In genomic region chr2:238685327-238685709, GRCh38 we compare ENCODE assay signal across 24 cellular contexts.
DNase-seq lines count a peak whose midpoint lies in the region; ATAC-seq, FAIRE-seq and TF ChIP-seq lines count a peak whose summit lies in the region.
"Had no signal": no experiment of that assay in that cellular context is flagged by ENCODE, and none has a peak within 500 bp of the region (broad histone marks: within the 10 kb centered on the region; RNA-seq: fewer than 3 reads in every experiment).

No MANE protein-coding gene starts in this region.

- TF ChIP-seq CTCF in IMR-90 (conservative IDR thresholded peaks at IDR 0.05; ENCODE audit: low read depth, low read length) = no peak
- no peak for TF ChIP-seq CTCF in astrocyte (IDR thresholded peaks at IDR 0.05; ENCODE audit: insufficient read depth, low read depth, low read length)
- no peak for TF ChIP-seq CTCF in keratinocyte (optimal IDR thresholded peaks at IDR 0.05 in 1 of 3, IDR thresholded peaks at IDR 0.05 in 1 of 3, conservative IDR thresholded peaks at IDR 0.05 in 1 of 3; ENCODE audit: extremely low read depth in 1 of 3, insufficient read depth in 2 of 3, low read length in 3 of 3)
- no peak for TF ChIP-seq CTCF in tibial artery (IDR thresholded peaks at IDR 0.05)

- H3K27me3 ChIP-seq in IMR-90 (ENCODE audit: control insufficient read depth, insufficient read depth, low read length) = no peaks in the 10 kb centered on the region
- H3K27me3 ChIP-seq in astrocyte (ENCODE audit: insufficient read depth, low read length) = no peaks in the 10 kb centered on the region
- peaks cover 6% of the 10 kb centered on the region for H3K27me3 ChIP-seq in keratinocyte (ENCODE audit: control insufficient read depth, extremely low read depth, insufficient read depth, low read length)
- no peaks in the 10 kb centered on the region for H3K27me3 ChIP-seq in tibial artery
- H3K27me3 ChIP-seq: pancreas, right atrium auricular region had no signal

- BruUV-seq in IMR-90 (replicated peaks; lab: Mats Ljungman, UMichigan) = no TSS peak

- dilution Hi-C loops in IMR-90 (cut with HindIII; ENCODE audit: low sequenced_read_pairs, unreplicated experiment) (no loop called here), keratinocyte (cut with MboI; ENCODE audit: extremely low pct_ligation_motif_present, low sequenced_read_pairs) (no loop called here)

- DNase-seq in IMR-90 (no peak), astrocyte (ENCODE audit: low read depth) (no peak), keratinocyte (ENCODE audit: low read depth, low spot score) (no peak), tibial artery (peak in 1 of 2 donors; percentile 44), NCI-H82 treated with DMSO at 0.1 percent for 48 hours (lab: John Stamatoyannopoulos, UW; ENCODE audit: unreplicated experiment) (no peak), activated gamma-delta T cell treated with Interleukin-2 at 50 U/mL for 16 hours (no peak), HT-29 (ENCODE audit: low spot score) (no peak)
- DNase-seq: activated naive CD8-positive, alpha-beta T cell treated with anti-CD3 and anti-CD28 coated beads, Interleukin-2, amount 10 ng/mL, durations not matched to agents 7 days and 5 days; AML-193; CD4-positive, alpha-beta memory T cell; midbrain; natural killer cell; NCI-H524 treated with DMSO at 0.1 percent for 48 hours; pancreas; stimulated activated CD4-positive, alpha-beta T cell treated with anti-CD3 and anti-CD28 coated beads, Interleukin-12 subunit alpha, Interleukin-12 subunit beta, amount 100 ng/mL, for 4 hours; stimulated activated CD4-positive, alpha-beta T cell treated with anti-CD3 and anti-CD28 coated beads, Interleukin-4, amount 100 ng/mL, for 24 hours; stimulated activated naive CD4-positive, alpha-beta T cell had no signal

- peak overlapping the region; percentile 29; the same call in 1 of the 2 replicates for H3K4me2 ChIP-seq in IMR-90 (ENCODE audit: low read depth, low read length)
- no peak overlapping the region for H3K4me2 ChIP-seq in astrocyte (ENCODE audit: low read length)
- no peak overlapping the region for H3K4me2 ChIP-seq in keratinocyte (ENCODE audit: control insufficient read depth, extremely low read depth, insufficient read depth, low read depth, low read length)

- H3K9ac ChIP-seq in IMR-90 (ENCODE audit: low read depth, low read length) = no peak overlapping the region
- H3K9ac ChIP-seq in astrocyte (ENCODE audit: low read length) = peak overlapping the region; percentile 36
- peak overlapping the region; percentile 26 for H3K9ac ChIP-seq in keratinocyte (ENCODE audit: control insufficient read depth, extremely low read depth, insufficient read depth, low read length)

- no peak overlapping the region for H3K4me3 Mint-ChIP-seq in astrocyte (ENCODE audit: unreplicated experiment)
- H3K4me3 Mint-ChIP-seq: activated naive CD8-positive, alpha-beta T cell treated with anti-CD3 and anti-CD28 coated beads, Interleukin-2, amount 10 ng/mL, durations not matched to agents 7 days and 5 days; CD4-positive, alpha-beta memory T cell; natural killer cell; T-helper 2 cell treated with Interferon-gamma antibody and Interleukin-4, amounts not matched to agents 5 μg/mL and 100 μg/mL, for 36 hours had no signal

- ATAC-seq in IMR-90 (ENCODE audit: low read depth) (no peak), HG03442 (IDR thresholded peaks at IDR 0.05; ENCODE audit: unreplicated experiment) (no peak)
- ATAC-seq: left lobe of liver, natural killer cell had no signal

- in situ Hi-C loops in IMR-90 (cut with MboI; ENCODE audit: low sequenced_read_pairs) = no loop called here

- H3K79me2 ChIP-seq in astrocyte (ENCODE audit: insufficient read depth, low read length) = no peaks in the 10 kb centered on the region
- H3K79me2 ChIP-seq in keratinocyte (ENCODE audit: control insufficient read depth, insufficient read depth, low read length) = no peaks in the 10 kb centered on the region

- peak overlapping the region; percentile 59 for H3K18ac ChIP-seq in IMR-90 (ENCODE audit: low read depth, low read length)

- H3K9me3 ChIP-seq in IMR-90 (ENCODE audit: control insufficient read depth, insufficient read depth, low read length) = no peaks in the 10 kb centered on the region; the same call in 1 of the 2 replicates
- H3K9me3 ChIP-seq in astrocyte (ENCODE audit: insufficient read depth, low read depth, low read length) = no peaks in the 10 kb centered on the region
- no peaks in the 10 kb centered on the region for H3K9me3 ChIP-seq in keratinocyte (ENCODE audit: control insufficient read depth, low read depth, low read length)
- no peaks in the 10 kb centered on the region for H3K9me3 ChIP-seq in tibial artery
- H3K9me3 ChIP-seq: right atrium auricular region had no signal

- peak overlapping the region; percentile 55 for H3K27ac ChIP-seq in IMR-90 (ENCODE audit: insufficient read depth, low read length)
- H3K27ac ChIP-seq in astrocyte (ENCODE audit: low read depth, low read length) = peak overlapping the region; percentile 74
- peak overlapping the region; percentile 69 for H3K27ac ChIP-seq in keratinocyte (ENCODE audit: control insufficient read depth, insufficient read depth, low read length)
- peak overlapping the region; percentile 59 to 61 for H3K27ac ChIP-seq in tibial artery
- H3K27ac ChIP-seq: pancreas, VCaP had no signal

- H3K36me3 ChIP-seq in IMR-90 (ENCODE audit: control insufficient read depth, insufficient read depth, low read length) (no peaks in the 10 kb centered on the region), astrocyte (ENCODE audit: insufficient read depth, low read length) (no peaks in the 10 kb centered on the region), keratinocyte (ENCODE audit: control insufficient read depth in 2 of 2, extremely low read depth in 1 of 2, insufficient read depth in 2 of 2, low read length in 2 of 2) (no peaks in the 10 kb centered on the region), tibial artery (no peaks in the 10 kb centered on the region)
- H3K36me3 ChIP-seq: pancreas, right atrium auricular region had no signal

- H3K56ac ChIP-seq in IMR-90 (ENCODE audit: extremely low read depth, insufficient read depth, low read length) = no peak overlapping the region

- H2AK5ac ChIP-seq in IMR-90 (ENCODE audit: low read depth, low read length) = peak overlapping the region; percentile 41

- no peaks in the 10 kb centered on the region for H3K36me3 Mint-ChIP-seq in astrocyte (ENCODE audit: low read depth, unreplicated experiment)
- H3K36me3 Mint-ChIP-seq: activated naive CD8-positive, alpha-beta T cell treated with anti-CD3 and anti-CD28 coated beads, Interleukin-2, amount 10 ng/mL, durations not matched to agents 7 days and 5 days; CD4-positive, alpha-beta memory T cell; natural killer cell had no signal

- H3K9me1 ChIP-seq in IMR-90 (ENCODE audit: insufficient read depth, low read length) (peaks cover 15% of the 10 kb centered on the region), keratinocyte (ENCODE audit: control insufficient read depth, extremely low read depth, insufficient read depth, low read length) (no peaks in the 10 kb centered on the region)

- WGBS in IMR-90 (ENCODE audit: extremely low coverage in 2 of 2, insufficient read length in 1 of 2), 2 experiments = no CpG with 5 or more reads among the region's 4 CpGs

- H2AFZ ChIP-seq in IMR-90 (replicated peaks; ENCODE audit: low read length, poor library complexity) (peak overlapping the region; percentile 10), astrocyte (ENCODE audit: low read depth, low read length) (no peak overlapping the region), keratinocyte (ENCODE audit: control insufficient read depth, low read length) (no peak overlapping the region)

- H2BK120ac ChIP-seq in IMR-90 (ENCODE audit: low read depth, low read length) = peak overlapping the region; percentile 69

- H3K4me1 ChIP-seq in IMR-90 (ENCODE audit: control insufficient read depth, insufficient read depth, low read length) (peaks cover 13% of the 10 kb centered on the region), astrocyte (ENCODE audit: insufficient read depth, low read length) (peaks cover 17% of the 10 kb centered on the region), keratinocyte (ENCODE audit: control insufficient read depth, extremely low read depth, insufficient read depth, low read length) (peaks cover 17% of the 10 kb centered on the region), tibial artery (peaks cover 0 to 20% (median 11%) of the 10 kb centered on the region in 4 donors)
- H3K4me1 ChIP-seq: pancreas, right atrium auricular region had no signal

- H3K23ac ChIP-seq in IMR-90 (ENCODE audit: low read depth, low read length) = peak overlapping the region; percentile 10; the same call in 1 of the 2 replicates

- peak overlapping the region; percentile 62 for H2AK9ac ChIP-seq in IMR-90 (replicated peaks; ENCODE audit: low read depth, low read length, poor library complexity)

- H3K27me3 Mint-ChIP-seq in astrocyte (ENCODE audit: low read depth, unreplicated experiment) = peaks cover 18% of the 10 kb centered on the region

- peaks cover 5% of the 10 kb centered on the region for H3K4me1 Mint-ChIP-seq in astrocyte (ENCODE audit: low read depth, unreplicated experiment)
- H3K4me1 Mint-ChIP-seq: activated naive CD8-positive, alpha-beta T cell treated with anti-CD3 and anti-CD28 coated beads, Interleukin-2, amount 10 ng/mL, durations not matched to agents 7 days and 5 days; CD4-positive, alpha-beta memory T cell; natural killer cell had no signal

- peak overlapping the region; percentile 3 to 56; a peak in 3 of 4 replicates for H4K8ac ChIP-seq in IMR-90 (ENCODE audit: low read depth in 2 of 2, low read length in 2 of 2)

- no peaks in the 10 kb centered on the region for H3K79me1 ChIP-seq in IMR-90 (ENCODE audit: low read depth in 1 of 2, low read length in 2 of 2)

- peak overlapping the region; percentile 70 for H4K5ac ChIP-seq in IMR-90 (ENCODE audit: low read depth, low read length)

- H4K91ac ChIP-seq in IMR-90 (ENCODE audit: insufficient read depth, low read depth, low read length) = peak overlapping the region; percentile 84

- no peak for TF ChIP-seq POLR2A in IMR-90 (IDR thresholded peaks at IDR 0.05; ENCODE audit: low read depth, low read length)

- H3K4me3 ChIP-seq in IMR-90 (ENCODE audit: insufficient read depth, low read depth, low read length) (no peak overlapping the region), astrocyte (ENCODE audit: insufficient read depth, low read depth, low read length) (no peak overlapping the region), keratinocyte (ENCODE audit: control insufficient read depth in 2 of 3, extremely low read depth in 1 of 3, insufficient read depth in 2 of 3, low read depth in 1 of 3, low read length in 3 of 3) (no peak overlapping the region), tibial artery (no peak overlapping the region)
- H3K4me3 ChIP-seq: pancreas, right atrium auricular region had no signal

- H3K4ac ChIP-seq in IMR-90 (ENCODE audit: low read depth, low read length) = peak overlapping the region; percentile 67

- intact Hi-C loops in IMR-90 (cut with micrococcal nuclease) = loop anchor here (10.0 kb wide), 1 partner anchor 161 kb away; no protein-coding TSS in a partner anchor
- intact Hi-C loops in tibial artery (cut with DNase I; ENCODE audit: low total_unique reads) = no loop called here

- H3K14ac ChIP-seq in IMR-90 (replicated peaks; ENCODE audit: low read depth, low read length) = 0 out of 2 replicates have a peak overlapping the region, but pooled peaks have one; percentile 7

- POLR2A ChIA-PET in IMR-90 (lab: Charles Lee; ENCODE audit: unreplicated experiment) = no interaction called here

- no peak for FAIRE-seq in astrocyte (lab: Jason Lieb, UNC)
- no peak for FAIRE-seq in keratinocyte (lab: Jason Lieb, UNC)
- FAIRE-seq: GM19239, pancreas had no signal

- H2BK5ac ChIP-seq in IMR-90 (ENCODE audit: low read depth, low read length, poor library complexity, severe bottlenecking) = peak overlapping the region; percentile 49

- H2BK15ac ChIP-seq in IMR-90 (ENCODE audit: low read depth, low read length) = peak overlapping the region; percentile 66; the same call in 2 of the 3 replicates

- H4K20me1 ChIP-seq in IMR-90 (ENCODE audit: insufficient read depth, low read length) = no peaks in the 10 kb centered on the region
- no peaks in the 10 kb centered on the region for H4K20me1 ChIP-seq in astrocyte (ENCODE audit: insufficient read depth, low read length)
- no peaks in the 10 kb centered on the region for H4K20me1 ChIP-seq in keratinocyte (ENCODE audit: control insufficient read depth, extremely low read depth, insufficient read depth, low read length)

- TF ChIP-seq RAD21 in IMR-90 (IDR thresholded peaks at IDR 0.05; ENCODE audit: low read length) = no peak

- CTCF ChIA-PET in IMR-90 (lab: Yijun Ruan, JAX) = no interaction called here

- H2BK20ac ChIP-seq in IMR-90 (ENCODE audit: low read depth, low read length) = peak overlapping the region; percentile 28

- H3K9me3 Mint-ChIP-seq in astrocyte (ENCODE audit: unreplicated experiment) = peaks cover 2% of the 10 kb centered on the region
- H3K9me3 Mint-ChIP-seq: activated naive CD8-positive, alpha-beta T cell treated with anti-CD3 and anti-CD28 coated beads, Interleukin-2, amount 10 ng/mL, durations not matched to agents 7 days and 5 days; activated T-helper 2 cell treated with anti-CD3 and anti-CD28 coated beads, Interferon-gamma antibody, Interleukin-2, Interleukin-4, amounts not matched to agents 10 μg/mL and 5 μg/mL and 100 μg/mL, durations not matched to agents 14 hours and 24 hours and 36 hours; natural killer cell; T-helper 2 cell treated with Interferon-gamma antibody and Interleukin-4, amounts not matched to agents 5 μg/mL and 100 μg/mL, for 36 hours had no signal

- H3K27ac Mint-ChIP-seq in astrocyte (ENCODE audit: unreplicated experiment) = no peak overlapping the region
- H3K27ac Mint-ChIP-seq: activated naive CD8-positive, alpha-beta T cell treated with anti-CD3 and anti-CD28 coated beads, Interleukin-2, amount 10 ng/mL, durations not matched to agents 7 days and 5 days; activated T-helper 2 cell treated with anti-CD3 and anti-CD28 coated beads, Interferon-gamma antibody, Interleukin-2, Interleukin-4, amounts not matched to agents 10 μg/mL and 5 μg/mL and 100 μg/mL, durations not matched to agents 14 hours and 24 hours and 36 hours; CD4-positive, alpha-beta memory T cell; natural killer cell; T-helper 2 cell treated with Interferon-gamma antibody and Interleukin-4, amounts not matched to agents 5 μg/mL and 100 μg/mL, for 36 hours had no signal
